In the genomic region with DNA sequence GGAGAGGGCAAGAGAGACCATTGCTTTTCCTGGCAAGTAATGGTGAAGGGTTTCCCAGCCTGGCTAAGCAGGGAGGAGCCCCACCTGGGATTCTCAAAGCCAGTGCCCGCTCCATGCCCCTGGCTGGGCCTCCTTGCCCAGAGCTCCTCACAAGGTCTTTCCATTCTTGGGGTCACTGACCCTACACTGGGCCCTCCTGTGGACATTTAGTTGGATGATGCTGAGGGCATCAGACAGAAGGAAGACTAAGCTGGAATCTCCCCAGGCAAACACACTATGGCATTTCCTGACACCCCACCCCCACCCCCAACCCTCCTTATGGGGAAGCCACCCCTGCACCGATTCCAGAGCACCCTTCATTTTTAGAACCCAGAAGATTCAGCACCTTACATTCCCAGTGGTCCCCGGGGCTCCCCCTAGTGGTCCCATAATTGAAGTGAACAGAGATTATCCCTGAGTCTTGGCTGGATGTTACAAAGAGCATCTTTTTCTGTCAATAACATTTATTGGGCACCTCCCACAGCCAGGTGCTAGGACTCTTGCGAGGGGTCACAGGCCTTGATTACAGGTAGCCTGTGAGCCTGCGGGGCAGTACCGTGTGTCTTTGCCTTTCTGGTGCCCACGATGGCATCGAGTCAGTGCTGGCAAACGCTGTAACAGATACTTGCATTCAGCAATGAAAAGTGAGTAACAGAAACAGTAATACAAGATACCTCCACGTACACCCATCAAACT, we compare ENCODE assay signal across 8 cellular contexts.
DNase-seq lines count a peak whose midpoint lies in the region; ATAC-seq, FAIRE-seq and TF ChIP-seq lines count a peak whose summit lies in the region.

No MANE protein-coding gene starts in this region.

- no peaks in the 10 kb centered on the region for H3K4me1 Mint-ChIP-seq in activated CD4-positive, alpha-beta memory T cell treated with anti-CD3 and anti-CD28 coated beads, Interleukin-2, amount 10 ng/mL, durations not matched to agents 7 days and 5 days
- peaks cover 6% of the 10 kb centered on the region for H3K4me1 Mint-ChIP-seq in osteocyte (ENCODE audit: unreplicated experiment)

- H3K36me3 Mint-ChIP-seq in activated CD4-positive, alpha-beta memory T cell treated with anti-CD3 and anti-CD28 coated beads, Interleukin-2, amount 10 ng/mL, durations not matched to agents 7 days and 5 days (ENCODE audit: low read depth): no peaks in the 10 kb centered on the region
- no peaks in the 10 kb centered on the region for H3K36me3 Mint-ChIP-seq in osteocyte (ENCODE audit: unreplicated experiment)

- H3K4me3 Mint-ChIP-seq in activated CD4-positive, alpha-beta memory T cell treated with anti-CD3 and anti-CD28 coated beads, Interleukin-2, amount 10 ng/mL, durations not matched to agents 7 days and 5 days: no peak overlapping the region
- H3K4me3 Mint-ChIP-seq in osteocyte (ENCODE audit: unreplicated experiment): no peak overlapping the region

- ATAC-seq in GM21423 (IDR thresholded peaks at IDR 0.05; ENCODE audit: unreplicated experiment) (no peak), GM18873 (IDR thresholded peaks at IDR 0.05; ENCODE audit: low FRiP score, unreplicated experiment) (no peak)

- TF ChIP-seq CTCF in osteocyte (IDR thresholded peaks at IDR 0.05): peak; percentile 76

- FAIRE-seq in GM18507 (lab: Jason Lieb, UNC): peak; percentile 48

- CTCF ChIA-PET in activated CD4-positive, alpha-beta memory T cell treated with anti-CD3 and anti-CD28 coated beads, Interleukin-2, amount 10 ng/mL, durations not matched to agents 7 days and 5 days (lab: Charles Lee): interaction anchor here (1.0 to 1.4 kb wide), 2 partner anchors 9 to 10 kb away, joined by 3 to 4 read pairs; no protein-coding TSS in a partner anchor

- H3K27ac Mint-ChIP-seq in activated CD4-positive, alpha-beta memory T cell treated with anti-CD3 and anti-CD28 coated beads, Interleukin-2, amount 10 ng/mL, durations not matched to agents 7 days and 5 days: no peak overlapping the region
- no peak overlapping the region for H3K27ac Mint-ChIP-seq in osteocyte (ENCODE audit: unreplicated experiment)

- DNase-seq in AG20443 (ENCODE audit: low spot score): peak; percentile 63
- peak; percentile 9 for DNase-seq in GM18507 (ENCODE audit: extremely low spot score, insufficient read length, low read depth)
- peak; percentile 26 for DNase-seq in NCI-H2107 treated with DMSO at 0.1 percent for 48 hours (lab: John Stamatoyannopoulos, UW; ENCODE audit: unreplicated experiment)
- DNase-seq in activated CD4-positive, alpha-beta memory T cell treated with anti-CD3 and anti-CD28 coated beads, Interleukin-2, amount 10 ng/mL, durations not matched to agents 7 days and 5 days: peak; percentile 36
- DNase-seq in fibroblast of the conjunctiva (ENCODE audit: low read depth): peak; percentile 2
- no peak for DNase-seq in osteocyte (ENCODE audit: extremely low spot score, unreplicated experiment)

- POLR2A ChIA-PET in activated CD4-positive, alpha-beta memory T cell treated with anti-CD3 and anti-CD28 coated beads, Interleukin-2, amount 10 ng/mL, durations not matched to agents 7 days and 5 days (lab: Charles Lee): no interaction called here

- H3K9me3 Mint-ChIP-seq in activated CD4-positive, alpha-beta memory T cell treated with anti-CD3 and anti-CD28 coated beads, Interleukin-2, amount 10 ng/mL, durations not matched to agents 7 days and 5 days: no peaks in the 10 kb centered on the region
- H3K9me3 Mint-ChIP-seq in osteocyte (ENCODE audit: unreplicated experiment): no peaks in the 10 kb centered on the region

- no peaks in the 10 kb centered on the region for H3K27me3 Mint-ChIP-seq in activated CD4-positive, alpha-beta memory T cell treated with anti-CD3 and anti-CD28 coated beads, Interleukin-2, amount 10 ng/mL, durations not matched to agents 7 days and 5 days
- H3K27me3 Mint-ChIP-seq in osteocyte (ENCODE audit: unreplicated experiment): peaks cover 13% of the 10 kb centered on the region
